ENCODE assay signal across 19 cellular contexts in the genomic region with DNA sequence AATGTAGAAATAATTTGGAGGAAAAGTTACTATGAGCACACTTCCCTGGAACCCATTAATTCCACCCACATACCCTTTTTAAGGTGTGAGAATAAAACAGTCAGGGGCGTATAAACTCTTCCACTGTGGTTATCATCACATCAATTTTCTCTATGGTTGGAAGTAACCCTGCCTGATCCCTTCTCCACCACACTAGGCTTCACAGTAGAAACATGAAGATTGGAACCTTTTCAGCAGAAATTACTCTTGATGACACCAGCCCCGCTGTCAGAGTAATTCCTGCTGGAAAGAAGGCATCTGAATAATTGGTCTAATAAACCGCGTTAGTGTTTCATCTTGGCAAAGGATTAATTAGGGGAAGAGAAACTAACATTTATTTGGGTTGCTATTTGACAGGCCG. TPM values are rescaled to one million over a fixed set of nuclear protein-coding genes. Genes with fewer than 3 reads are reported as not detected.
A peak's percentile ranks its signal among the peaks of the same experiment; 100 is the strongest.
DNase-seq lines count a peak whose midpoint lies in the region; ATAC-seq and TF ChIP-seq lines count a peak whose summit lies in the region.
"Had no signal": no experiment of that assay in that cellular context is flagged by ENCODE, and none has a peak within 500 bp of the region (broad histone marks: within the 10 kb centered on the region; RNA-seq: fewer than 3 reads in every experiment).

No MANE protein-coding gene starts in this region.

- H3K36me3 ChIP-seq in A673 (ENCODE audit: insufficient read depth, low read length, poor library complexity, severe bottlenecking) (no peaks in the 10 kb centered on the region), brain microvascular endothelial cell (replicated peaks) (no peaks in the 10 kb centered on the region)
- H3K36me3 ChIP-seq: BE2C; BLaER1 treated with 17β-estradiol and CSF1 and Interleukin-3, amounts not matched to agents 10 nM and 100 nM had no signal

- no peak overlapping the region for H3K4me3 Mint-ChIP-seq in natural killer cell
- H3K4me3 Mint-ChIP-seq: CD14-positive monocyte; CD4-positive, alpha-beta T cell had no signal

- no peaks in the 10 kb centered on the region for H3K36me3 Mint-ChIP-seq in natural killer cell
- H3K36me3 Mint-ChIP-seq: CD14-positive monocyte had no signal

- ATAC-seq in natural killer cell = no peak

- no peak overlapping the region for H3K27ac ChIP-seq in A673 (ENCODE audit: low read depth, low read length, poor library complexity, severe bottlenecking)
- H3K27ac ChIP-seq in brain microvascular endothelial cell = no peak overlapping the region
- H3K27ac ChIP-seq: 22Rv1; BLaER1 treated with 17β-estradiol and CSF1 and Interleukin-3, amounts not matched to agents 10 nM and 100 nM had no signal

- no peaks in the 10 kb centered on the region for H3K27me3 ChIP-seq in A673 (replicated peaks; ENCODE audit: insufficient read depth, low read depth, low read length, poor library complexity)
- H3K27me3 ChIP-seq in brain microvascular endothelial cell (replicated peaks) = no peaks in the 10 kb centered on the region
- H3K27me3 ChIP-seq: BE2C; BLaER1 treated with 17β-estradiol and CSF1 and Interleukin-3, amounts not matched to agents 10 nM and 100 nM had no signal

- no peaks in the 10 kb centered on the region for H3K4me1 ChIP-seq in A673 (ENCODE audit: insufficient read depth, low read length, poor library complexity, severe bottlenecking)
- H3K4me1 ChIP-seq: BE2C had no signal

- no TSS peak for BruUV-seq in A673 (replicated peaks; lab: Mats Ljungman, UMichigan)

- H3K27me3 Mint-ChIP-seq in natural killer cell (ENCODE audit: low read depth in 2 of 2) = no peaks in the 10 kb centered on the region
- H3K27me3 Mint-ChIP-seq: CD4-positive, alpha-beta T cell had no signal

- H3K9me3 ChIP-seq in A673 (ENCODE audit: low read depth, low read length, poor library complexity, severe bottlenecking) = no peaks in the 10 kb centered on the region
- H3K9me3 ChIP-seq: BE2C had no signal

- intact Hi-C loops in A673 (cut with micrococcal nuclease; ENCODE audit: unreplicated experiment) = no loop called here
- intact Hi-C loops in natural killer cell (cut with micrococcal nuclease) = no loop called here

- TF ChIP-seq CTCF in A673 (conservative IDR thresholded peaks at IDR 0.05; ENCODE audit: low read depth, low read length) (no peak), brain microvascular endothelial cell (IDR thresholded peaks at IDR 0.05; ENCODE audit: low read depth, low read length, missing control alignments) (no peak), natural killer cell (IDR thresholded peaks at IDR 0.05) (no peak)

- DNase-seq in A673 (ENCODE audit: low spot score) (peak; percentile 8), NCI-H2227 (lab: John Stamatoyannopoulos, UW; ENCODE audit: unreplicated experiment) (peak; percentile 6), putamen (ENCODE audit: low spot score) (peak; percentile 70), brain microvascular endothelial cell (no peak), natural killer cell (no peak)
- no peak for DNase-seq in activated CD4-positive, alpha-beta T cell treated with anti-CD3 and anti-CD28 coated beads for 4 hours
- DNase-seq: ACHN; AML-193; BE2C; Calu3; CD4-positive, alpha-beta T cell; COR-L47; DND-41; GOT3; H7; HCEC 1CT had no signal

- peaks cover 6 to 8% of the 10 kb centered on the region in 2 donors for H3K9me3 Mint-ChIP-seq in natural killer cell

- H3K4me3 ChIP-seq in A673 (ENCODE audit: low read depth, low read length, poor library complexity, severe bottlenecking) (no peak overlapping the region), brain microvascular endothelial cell (ENCODE audit: low read depth, low read length) (no peak overlapping the region)
- H3K4me3 ChIP-seq: BLaER1 treated with 17β-estradiol and CSF1 and Interleukin-3, amounts not matched to agents 10 nM and 100 nM had no signal

- H3K27ac Mint-ChIP-seq in natural killer cell = no peak overlapping the region
- H3K27ac Mint-ChIP-seq: CD14-positive monocyte; CD4-positive, alpha-beta T cell had no signal

- no peaks in the 10 kb centered on the region for H3K4me1 Mint-ChIP-seq in natural killer cell
- H3K4me1 Mint-ChIP-seq: CD14-positive monocyte had no signal

- in situ Hi-C loops in brain microvascular endothelial cell (cut with HindIII; ENCODE audit: low pct_ligation_motif_present, low sequenced_read_pairs) = no loop called here

- CTCF ChIA-PET in A673 (lab: Charles Lee) = no interaction called here

- POLR2A ChIA-PET in A673 (lab: Charles Lee; ENCODE audit: low non-redundant PET) = no interaction called here

RNA-seq across cellular contexts. Expression of gene IQCJ, which starts 11.1 kb away (rescaled TPM):
- total RNA-seq in A673 (2021) = not detected in 2 replicates
- total RNA-seq in natural killer cell = not detected
- total RNA-seq: Calu3; CD4-positive, alpha-beta T cell; H7 had no signal

Comparison
In these comparisons a context has a peak if more than half of its experiments do, and no peak if none do; other contexts are left out.
1. DNase-seq: peak in A673 (single experiment), NCI-H2227 (single experiment) and putamen (single experiment); none in activated CD4-positive, alpha-beta T cell treated with anti-CD3 and anti-CD28 coated beads for 4 hours (0 of 2), brain microvascular endothelial cell (single experiment) and natural killer cell (single experiment).